ENCODE assay signal across 8 cellular contexts in genomic region chr6:142301421-142302391, GRCh38. TPM values are rescaled to one million over a fixed set of nuclear protein-coding genes. Genes with fewer than 3 reads are reported as not detected.
DNase-seq lines count a peak whose midpoint lies in the region; ATAC-seq and TF ChIP-seq lines count a peak whose summit lies in the region.

Gene ADGRG6 (plus strand): TSS chr6:142302007. CDS start chr6:142302330, 323 bp downstream.

- no peak for TF ChIP-seq POLR2A in breast epithelium (IDR thresholded peaks at IDR 0.05)

- H3K27me3 Mint-ChIP-seq in T-helper 2 cell treated with Interferon-gamma antibody and Interleukin-4, amounts not matched to agents 5 μg/mL and 100 μg/mL, for 36 hours (ENCODE audit: low read depth): peaks cover 42% of the 10 kb centered on the region

- no peaks in the 10 kb centered on the region for H3K9me3 Mint-ChIP-seq in T-helper 2 cell treated with Interferon-gamma antibody and Interleukin-4, amounts not matched to agents 5 μg/mL and 100 μg/mL, for 36 hours

- DNase-seq in BJ (ENCODE audit: low read depth): no peak
- DNase-seq in T-helper 2 cell treated with Interferon-gamma antibody and Interleukin-4, amounts not matched to agents 5 μg/mL and 100 μg/mL, for 36 hours (ENCODE audit: low spot score): peak; percentile 29
- no peak for DNase-seq in breast epithelium (ENCODE audit: low spot score in 2 of 2)
- peak; percentile 49 for DNase-seq in kidney glomerular epithelial cell (lab: John Stamatoyannopoulos, UW)
- DNase-seq in stimulated activated CD4-positive, alpha-beta T cell treated with anti-CD3 and anti-CD28 coated beads, Interleukin-2, amount 100 ng/mL, for 4 hours (ENCODE audit: low read depth): peak; percentile 14
- no peak for DNase-seq in pons (ENCODE audit: low spot score)

- H3K9me3 ChIP-seq in breast epithelium: no peaks in the 10 kb centered on the region

- POLR2A ChIA-PET in BJ (lab: Charles Lee): no interaction called here

- no peaks in the 10 kb centered on the region for H3K36me3 Mint-ChIP-seq in T-helper 2 cell treated with Interferon-gamma antibody and Interleukin-4, amounts not matched to agents 5 μg/mL and 100 μg/mL, for 36 hours (ENCODE audit: low read depth)

- no peaks in the 10 kb centered on the region for H3K4me1 Mint-ChIP-seq in T-helper 2 cell treated with Interferon-gamma antibody and Interleukin-4, amounts not matched to agents 5 μg/mL and 100 μg/mL, for 36 hours (ENCODE audit: low read depth)

- TF ChIP-seq CTCF in BJ (IDR thresholded peaks at IDR 0.05; ENCODE audit: insufficient read depth, low read depth, low read length): no peak
- TF ChIP-seq CTCF in breast epithelium (IDR thresholded peaks at IDR 0.05): no peak

- no peak within 1 kb of the TSS for H3K27ac Mint-ChIP-seq in T-helper 2 cell treated with Interferon-gamma antibody and Interleukin-4, amounts not matched to agents 5 μg/mL and 100 μg/mL, for 36 hours

- H3K27me3 ChIP-seq in BJ (ENCODE audit: control insufficient read depth, insufficient read depth, low read length): no peaks in the 10 kb centered on the region
- no peaks in the 10 kb centered on the region for H3K27me3 ChIP-seq in breast epithelium

- H3K4me3 Mint-ChIP-seq in T-helper 2 cell treated with Interferon-gamma antibody and Interleukin-4, amounts not matched to agents 5 μg/mL and 100 μg/mL, for 36 hours: peak within 1 kb of the TSS; percentile 73

- intact Hi-C loops in breast epithelium (cut with DNase I; ENCODE audit: low total_unique reads): no loop called here

- H3K4me3 ChIP-seq in BJ (ENCODE audit: low read depth, low read length) (peak within 1 kb of the TSS; percentile 84), breast epithelium (peak within 1 kb of the TSS; percentile 62 to 72 (median 63))

- H3K4me1 ChIP-seq in breast epithelium: no peaks in the 10 kb centered on the region

- ATAC-seq in GM19438 (IDR thresholded peaks at IDR 0.05; ENCODE audit: low read depth, unreplicated experiment) (peak; percentile 90), HG03521 (IDR thresholded peaks at IDR 0.05; ENCODE audit: unreplicated experiment) (peak; percentile 58)

- H3K36me3 ChIP-seq in BJ (ENCODE audit: control insufficient read depth, insufficient read depth, low read length) (no peaks in the 10 kb centered on the region), breast epithelium (no peaks in the 10 kb centered on the region)

- H3K27ac ChIP-seq in breast epithelium: peak within 1 kb of the TSS; percentile 11 to 54

- CTCF ChIA-PET in BJ (lab: Yijun Ruan, JAX): interaction anchor here (1.1 to 3.0 kb wide), 3 partner anchors 42 to 88 kb away, joined by 3 to 10 read pairs (median 9); no protein-coding TSS in a partner anchor

RNA-seq across cellular contexts. Expression of gene ADGRG6, which starts in this region (rescaled TPM):
- polyA plus RNA-seq in BJ (2011; rRNA removed): 25.4 and 32.9 TPM in 2 replicates
- polyA minus RNA-seq in BJ (2011; rRNA and poly(A)+ RNA removed): 27.4 and 42.0 TPM in 2 replicates
- 10 to 100 TPM in 2 of 3 donors, 1 to 10 TPM in 1; 8.2 to 29.6 (median 28.5) TPM for total RNA-seq in breast epithelium

Comparison
In these comparisons a context has a peak if more than half of its experiments do, and no peak if none do; other contexts are left out.
1. DNase-seq: peak in T-helper 2 cell treated with Interferon-gamma antibody and Interleukin-4, amounts not matched to agents 5 μg/mL and 100 μg/mL, for 36 hours (single experiment), kidney glomerular epithelial cell (single experiment) and stimulated activated CD4-positive, alpha-beta T cell treated with anti-CD3 and anti-CD28 coated beads, Interleukin-2, amount 100 ng/mL, for 4 hours (single experiment); none in BJ (single experiment), breast epithelium (0 of 2) and pons (single experiment).